18 cellular contexts compared by ENCODE assay signal in genomic region chr6:35690484-35690883, GRCh38. TPM values are rescaled to one million over a fixed set of nuclear protein-coding genes. Genes with fewer than 3 reads are reported as not detected.
A peak's percentile ranks its signal among the peaks of the same experiment; 100 is the strongest.
DNase-seq lines count a peak whose midpoint lies in the region; ATAC-seq and TF ChIP-seq lines count a peak whose summit lies in the region.
"Had no signal": no experiment of that assay in that cellular context is flagged by ENCODE, and none has a peak within 500 bp of the region (broad histone marks: within the 10 kb centered on the region; RNA-seq: fewer than 3 reads in every experiment).

No MANE protein-coding gene starts in this region.

- ATAC-seq in gastrocnemius medialis (no peak), upper lobe of left lung (ENCODE audit: low FRiP score in 2 of 2) (no peak), GM19395 (IDR thresholded peaks at IDR 0.05; ENCODE audit: unreplicated experiment) (no peak)
- ATAC-seq: CD8-positive, alpha-beta T cell; GM23338 had no signal

- TF ChIP-seq CTCF in RWPE1 (conservative IDR thresholded peaks at IDR 0.05; ENCODE audit: low read depth) (no peak), coronary artery (IDR thresholded peaks at IDR 0.05) (no peak), gastrocnemius medialis (IDR thresholded peaks at IDR 0.05 in 4 of 5, conservative IDR thresholded peaks at IDR 0.05 in 1 of 5) (no peak), upper lobe of left lung (IDR thresholded peaks at IDR 0.05) (no peak)

- H3K27ac ChIP-seq in RWPE1 = peak overlapping the region; percentile 93
- peak overlapping the region; percentile 78 to 100 for H3K27ac ChIP-seq in coronary artery
- peak overlapping the region; percentile 92 to 97 (median 94) for H3K27ac ChIP-seq in gastrocnemius medialis
- H3K27ac ChIP-seq in upper lobe of left lung = peak overlapping the region; percentile 66 to 100 (median 90)

- peaks cover 28 to 36% of the 10 kb centered on the region in 2 donors for H3K4me1 ChIP-seq in gastrocnemius medialis
- peaks cover 26 to 32% (median 29%) of the 10 kb centered on the region in 4 donors for H3K4me1 ChIP-seq in upper lobe of left lung

- POLR2A ChIA-PET in RWPE1 (lab: Yijun Ruan, JAX; ENCODE audit: low non-redundant PET) = no interaction called here

- TF ChIP-seq EP300 in upper lobe of left lung (IDR thresholded peaks at IDR 0.05) = no peak

- in situ Hi-C loops in gastrocnemius medialis (cut with MboI; ENCODE audit: low sequenced_read_pairs in 4 of 4) = loop anchor here in 2 of 4 donors (5.0 kb wide), 1 partner anchor 37 kb away; no protein-coding TSS in a partner anchor

- 94 to 97% methylated on average over 9 of the region's 9 CpGs for WGBS in upper lobe of left lung, 2 donors

- DNase-seq in RWPE1 (ENCODE audit: low spot score) (no peak), coronary artery (ENCODE audit: low spot score) (no peak), gastrocnemius medialis (no peak), upper lobe of left lung (no peak), amniotic stem cell (lab: John Stamatoyannopoulos, UW) (no peak), GM19240 (ENCODE audit: insufficient read length, low spot score) (no peak)
- DNase-seq: ACHN, DND-41, GDM1, NCI-H1092 treated with DMSO at 0.1 percent for 48 hours, NCI-H1694 treated with DMSO at 0.1 percent for 48 hours, NCI-H446 treated with DMSO at 0.1 percent for 48 hours, NCI-H748 treated with DMSO at 0.1 percent for 48 hours, Right ventricle myocardium superior had no signal

- intact Hi-C loops in gastrocnemius medialis (cut with DNase I; ENCODE audit: low total_unique reads) = no loop called here

- TF ChIP-seq POLR2A in gastrocnemius medialis (IDR thresholded peaks at IDR 0.05) (no peak), upper lobe of left lung (IDR thresholded peaks at IDR 0.05) (no peak)

- H3K4me3 ChIP-seq in coronary artery (no peak overlapping the region), gastrocnemius medialis (peak overlapping the region in 1 of 4 donors; percentile 3), upper lobe of left lung (no peak overlapping the region)
- H3K4me3 ChIP-seq: GM23338 had no signal

- H3K36me3 ChIP-seq in gastrocnemius medialis (peaks cover 0 to 11% of the 10 kb centered on the region in 2 donors), upper lobe of left lung (no peaks in the 10 kb centered on the region)

- CTCF ChIA-PET in RWPE1 (lab: Yijun Ruan, JAX) = interaction anchor here (0.6 kb wide), 1 partner anchor 38 kb away, joined by 4 read pairs; no protein-coding TSS in a partner anchor

- H3K9me3 ChIP-seq in gastrocnemius medialis (no peaks in the 10 kb centered on the region), upper lobe of left lung (no peaks in the 10 kb centered on the region)

- H3K27me3 ChIP-seq in gastrocnemius medialis = no peaks in the 10 kb centered on the region
- no peaks in the 10 kb centered on the region for H3K27me3 ChIP-seq in upper lobe of left lung

RNA-seq across cellular contexts. Expression of gene FKBP5, which starts 1.8 kb away (rescaled TPM):
- total RNA-seq in gastrocnemius medialis (1,000 to 10,000 TPM in 2 of 4 donors, 100 to 1,000 TPM in 2; 665 to 1,753 (median 1,205) TPM), upper lobe of left lung (100 to 1,000 TPM; 112 to 203 (median 143) TPM)

RNA-seq across cellular contexts. Expression of gene ARMC12, which starts 46.3 kb away (rescaled TPM):
- total RNA-seq in gastrocnemius medialis = 1 to 10 TPM in 1 of 4 donors, not detected in 3; 6.2 TPM
- 1 to 10 TPM in 1 of 6 donors, under 1 TPM in 4, not detected in 1; 0.46 to 6.3 (median 0.74) TPM for total RNA-seq in upper lobe of left lung
- total RNA-seq: HT1080, Right ventricle myocardium superior had no signal
